In genomic region chr3:132380979-132381944, GRCh38 we compare ENCODE assay signal across 23 cellular contexts. TPM values are rescaled to one million over a fixed set of nuclear protein-coding genes. Genes with fewer than 3 reads are reported as not detected.
DNase-seq lines count a peak whose midpoint lies in the region; ATAC-seq and TF ChIP-seq lines count a peak whose summit lies in the region.
"Had no signal": no experiment of that assay in that cellular context is flagged by ENCODE, and none has a peak within 500 bp of the region (broad histone marks: within the 10 kb centered on the region; RNA-seq: fewer than 3 reads in every experiment).

No MANE protein-coding gene starts in this region.

- H3K27ac Mint-ChIP-seq in neural progenitor cell, result no peak overlapping the region
- H3K27ac Mint-ChIP-seq: activated B cell treated with CpG ODN at 0.5 μM for 24 hours; activated CD8-positive, alpha-beta T cell treated with anti-CD3 and anti-CD28 coated beads, Interleukin-2, amount 10 ng/mL, durations not matched to agents 7 days and 5 days; activated naive CD4-positive, alpha-beta T cell treated with anti-CD3 and anti-CD28 coated beads, Interleukin-2, amount 50 U/mL, for 72 hours; CD8-positive, alpha-beta T cell; stimulated activated naive B cell treated with anti-CD40 and anti-IgM and Interleukin-4, amounts not matched to agents 10 μg/mL and 1 μg/mL and 100 μg/mL, for 72 hours had no signal

- H3K9me3 Mint-ChIP-seq in neural progenitor cell, result peaks cover 10% of the 10 kb centered on the region
- H3K9me3 Mint-ChIP-seq: activated B cell treated with CpG ODN at 0.5 μM for 24 hours; CD8-positive, alpha-beta T cell had no signal

- peaks cover 8% of the 10 kb centered on the region for H3K27me3 Mint-ChIP-seq in neural progenitor cell (ENCODE audit: insufficient read depth, low read depth)

- H3K9me3 ChIP-seq in fibroblast of lung (ENCODE audit: control insufficient read depth, insufficient read depth, low read depth, low read length), result no peaks in the 10 kb centered on the region
- no peaks in the 10 kb centered on the region for H3K9me3 ChIP-seq in neural progenitor cell (ENCODE audit: low read depth)
- H3K9me3 ChIP-seq: colonic mucosa, gastrocnemius medialis, Peyer's patch, thyroid gland had no signal

- ATAC-seq in GM18498 (IDR thresholded peaks at IDR 0.05; ENCODE audit: unreplicated experiment) (peak; percentile 51), HG03521 (IDR thresholded peaks at IDR 0.05; ENCODE audit: unreplicated experiment) (no peak), GM21367 (IDR thresholded peaks at IDR 0.05; ENCODE audit: unreplicated experiment) (no peak)
- ATAC-seq: activated CD8-positive, alpha-beta T cell treated with anti-CD3 and anti-CD28 coated beads, Interleukin-2, amount 10 ng/mL, durations not matched to agents 7 days and 5 days; activated naive CD4-positive, alpha-beta T cell treated with anti-CD3 and anti-CD28 coated beads, Interleukin-2, amount 50 U/mL, for 72 hours; CD8-positive, alpha-beta T cell; gastrocnemius medialis; left colon had no signal

- H3K4me1 ChIP-seq in KMS-11 (ENCODE audit: low read depth, poor library complexity, severe bottlenecking), result peaks cover 14% of the 10 kb centered on the region
- H3K4me1 ChIP-seq in fibroblast of lung (ENCODE audit: control insufficient read depth, extremely low read depth, insufficient read depth, low read length), result no peaks in the 10 kb centered on the region
- H3K4me1 ChIP-seq in neural progenitor cell, result peaks cover 25% of the 10 kb centered on the region
- H3K4me1 ChIP-seq: colonic mucosa, gastrocnemius medialis, Peyer's patch, thyroid gland had no signal

- peak; percentile 3 to 29 for DNase-seq in fibroblast of lung (ENCODE audit: low read depth in 2 of 2)
- peak; percentile 44 for DNase-seq in neural progenitor cell (ENCODE audit: low spot score)
- no peak for DNase-seq in HuH-7.5 (ENCODE audit: low spot score)
- DNase-seq in SKM-1 (lab: John Stamatoyannopoulos, UW; ENCODE audit: unreplicated experiment), result no peak
- DNase-seq: activated B cell treated with CpG ODN at 0.5 μM for 24 hours; activated CD8-positive, alpha-beta T cell treated with anti-CD3 and anti-CD28 coated beads, Interleukin-2, amount 10 ng/mL, durations not matched to agents 7 days and 5 days; CD8-positive, alpha-beta T cell; colonic mucosa; gastrocnemius medialis; IMR-90; left colon; midbrain; NCI-H146; NCI-H82; Peyer's patch; stimulated activated naive B cell treated with anti-CD40 and anti-IgM and Interleukin-4, amounts not matched to agents 10 μg/mL and 1 μg/mL and 100 μg/mL, for 72 hours; thyroid gland had no signal

- H2AFZ ChIP-seq in KMS-11 (ENCODE audit: low read depth) (0 out of 2 replicates have a peak overlapping the region, but pooled peaks have one; percentile 3), fibroblast of lung (ENCODE audit: low read length) (no peak overlapping the region), neural progenitor cell (replicated peaks) (peak overlapping the region; percentile 60)

- H3K4me2 ChIP-seq in KMS-11, result peak overlapping the region; percentile 29; the same call in 1 of the 2 replicates
- H3K4me2 ChIP-seq in fibroblast of lung (ENCODE audit: extremely low read depth, insufficient read depth, low read length), result no peak overlapping the region
- H3K4me2 ChIP-seq in neural progenitor cell, result peak overlapping the region; percentile 64

- TF ChIP-seq CTCF in KMS-11 (conservative IDR thresholded peaks at IDR 0.05; ENCODE audit: low read depth, low read length) (no peak), fibroblast of lung (conservative IDR thresholded peaks at IDR 0.05 in 1 of 2, IDR thresholded peaks at IDR 0.05 in 1 of 2; ENCODE audit: low read depth in 1 of 2, low read length in 2 of 2) (no peak), neural progenitor cell (IDR thresholded peaks at IDR 0.05) (no peak)

- H3K79me2 ChIP-seq in KMS-11 (ENCODE audit: insufficient read depth, low read depth) (no peaks in the 10 kb centered on the region), fibroblast of lung (ENCODE audit: control insufficient read depth, insufficient read depth, low read length) (no peaks in the 10 kb centered on the region), neural progenitor cell (ENCODE audit: low read depth) (peaks cover 4% of the 10 kb centered on the region)

- no peaks in the 10 kb centered on the region for H3K36me3 Mint-ChIP-seq in neural progenitor cell
- H3K36me3 Mint-ChIP-seq: CD8-positive, alpha-beta T cell; stimulated activated naive B cell treated with anti-CD40 and anti-IgM and Interleukin-4, amounts not matched to agents 10 μg/mL and 1 μg/mL and 100 μg/mL, for 72 hours had no signal

- H3K36me3 ChIP-seq in KMS-11 (ENCODE audit: insufficient read depth), result no peaks in the 10 kb centered on the region
- no peaks in the 10 kb centered on the region for H3K36me3 ChIP-seq in fibroblast of lung (ENCODE audit: control insufficient read depth, insufficient read depth, low read length)
- H3K36me3 ChIP-seq in neural progenitor cell, result no peaks in the 10 kb centered on the region
- H3K36me3 ChIP-seq: colonic mucosa, gastrocnemius medialis, Peyer's patch, thyroid gland had no signal

- peaks cover 14% of the 10 kb centered on the region for H3F3A ChIP-seq in neural progenitor cell (ENCODE audit: low read depth)

- peaks cover 21% of the 10 kb centered on the region for H3K4me1 Mint-ChIP-seq in neural progenitor cell
- H3K4me1 Mint-ChIP-seq: activated B cell treated with CpG ODN at 0.5 μM for 24 hours had no signal

- H3K27ac ChIP-seq in KMS-11, result no peak overlapping the region
- no peak overlapping the region for H3K27ac ChIP-seq in fibroblast of lung (ENCODE audit: insufficient read depth, low read length)
- H3K27ac ChIP-seq in neural progenitor cell, result peak overlapping the region; percentile 34
- H3K27ac ChIP-seq: colonic mucosa, gastrocnemius medialis, Peyer's patch, thyroid gland had no signal

- peak overlapping the region; percentile 70 for H3K4me3 Mint-ChIP-seq in neural progenitor cell
- H3K4me3 Mint-ChIP-seq: activated B cell treated with CpG ODN at 0.5 μM for 24 hours; activated CD8-positive, alpha-beta T cell treated with anti-CD3 and anti-CD28 coated beads, Interleukin-2, amount 10 ng/mL, durations not matched to agents 7 days and 5 days; CD8-positive, alpha-beta T cell; neural crest cell; stimulated activated naive B cell treated with anti-CD40 and anti-IgM and Interleukin-4, amounts not matched to agents 10 μg/mL and 1 μg/mL and 100 μg/mL, for 72 hours had no signal

- H4K20me1 ChIP-seq in KMS-11 (ENCODE audit: insufficient read depth) (no peaks in the 10 kb centered on the region), fibroblast of lung (ENCODE audit: control insufficient read depth, extremely low read depth, insufficient read depth, low read length) (no peaks in the 10 kb centered on the region), neural progenitor cell (ENCODE audit: low read depth) (no peaks in the 10 kb centered on the region)

- H3K9ac ChIP-seq in KMS-11 (no peak overlapping the region), fibroblast of lung (ENCODE audit: insufficient read depth, low read length) (no peak overlapping the region), neural progenitor cell (no peak overlapping the region)

- H3K27me3 ChIP-seq in KMS-11 (ENCODE audit: insufficient read depth, low read depth) (no peaks in the 10 kb centered on the region), fibroblast of lung (ENCODE audit: control insufficient read depth, insufficient read depth, low read length) (no peaks in the 10 kb centered on the region), neural progenitor cell (no peaks in the 10 kb centered on the region)
- H3K27me3 ChIP-seq: colonic mucosa, Peyer's patch, thyroid gland had no signal

- H3K4me3 ChIP-seq in KMS-11 (IDR thresholded peaks at IDR 0.05; ENCODE audit: insufficient read depth, low read depth, low read length) (no peak overlapping the region), fibroblast of lung (replicated peaks in 1 of 4; ENCODE audit: control extremely low read depth in 1 of 4, insufficient read depth in 1 of 4, low read depth in 3 of 4, low read length in 4 of 4) (no peak overlapping the region), neural progenitor cell (peak overlapping the region; percentile 15)
- H3K4me3 ChIP-seq: colonic mucosa, gastrocnemius medialis, Peyer's patch, thyroid gland had no signal

RNA-seq across cellular contexts. Expression of gene DNAJC13, which starts 36.0 kb away (rescaled TPM):
- total RNA-seq in fibroblast of lung (65.7 and 89.0 TPM in 2 replicates), neural progenitor cell (ENCODE audit: low replicate concordance) (35.7 and 36.3 TPM in 2 replicates)
- polyA plus RNA-seq in fibroblast of lung, result 50.8 and 56.3 TPM in 2 replicates
- polyA plus RNA-seq in fibroblast of lung (2012), result 30.7 and 35.4 TPM in 2 replicates
- polyA minus RNA-seq in fibroblast of lung (ENCODE audit: low replicate concordance), result 12.9 and 18.1 TPM in 2 replicates

Comparison
In these comparisons a context has a peak if more than half of its experiments do, and no peak if none do; other contexts are left out.
1. DNase-seq: peak in fibroblast of lung (2 of 2) and neural progenitor cell (single experiment); none in HuH-7.5 (single experiment) and SKM-1 (single experiment).